25 cellular contexts compared by ENCODE assay signal in the genomic region with DNA sequence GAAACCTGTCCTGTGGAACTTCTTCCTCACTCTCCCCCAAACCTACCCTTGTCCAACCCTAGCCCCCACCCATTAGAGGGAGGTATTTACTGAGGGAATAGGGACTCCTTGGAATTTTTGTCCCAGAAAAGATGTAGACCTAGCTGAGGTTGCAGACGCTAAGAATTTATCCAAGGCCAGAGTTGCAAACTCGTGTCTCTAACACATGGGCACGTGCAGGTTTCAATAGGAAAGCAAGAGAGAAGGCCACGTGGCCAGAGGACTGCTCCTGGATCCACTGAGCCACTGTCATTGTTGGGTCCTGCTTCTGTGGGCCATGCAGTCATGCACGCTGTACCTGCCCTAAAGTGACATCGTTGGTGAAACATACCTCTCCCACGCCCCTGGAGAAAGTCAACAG.
DNase-seq lines count a peak whose midpoint lies in the region; ATAC-seq, FAIRE-seq and TF ChIP-seq lines count a peak whose summit lies in the region.
"Had no signal": no experiment of that assay in that cellular context is flagged by ENCODE, and none has a peak within 500 bp of the region (broad histone marks: within the 10 kb centered on the region; RNA-seq: fewer than 3 reads in every experiment).

No MANE protein-coding gene starts in this region.

- 23% methylated on average over 7 of the region's 7 CpGs for WGBS in HepG2 (ENCODE audit: low lambda C conversion rate)
- WGBS in right lobe of liver (ENCODE audit: insufficient coverage, low coverage, low lambda C conversion rate, missing lambda C conversion rate), result 44% methylated on average over 3 of the region's 7 CpGs
- WGBS in K562 (ENCODE audit: insufficient coverage, low coverage, missing lambda C conversion rate), result 3% methylated on average over 7 of the region's 7 CpGs

- H2AFZ ChIP-seq in HepG2 (ENCODE audit: low read length) (no peak overlapping the region), K562 (ENCODE audit: low read depth, low read length) (no peak overlapping the region)

- H4K20me1 ChIP-seq in HepG2 (ENCODE audit: insufficient read depth, low read length) (no peaks in the 10 kb centered on the region), K562 (replicated peaks; ENCODE audit: control insufficient read depth, insufficient read depth, low read length) (no peaks in the 10 kb centered on the region)
- H4K20me1 ChIP-seq: BLaER1 treated with 17β-estradiol and CSF1 and Interleukin-3, amounts not matched to agents 10 nM and 100 nM had no signal

- no peak for FAIRE-seq in HepG2 (lab: Jason Lieb, UNC)
- no peak for FAIRE-seq in K562 (lab: Jason Lieb, UNC)
- FAIRE-seq in urothelium cell line (lab: Jason Lieb, UNC), result peak; percentile 91
- FAIRE-seq: A549, GM12878, GM12892, GM18507 had no signal

- no peak overlapping the region for H3K4me2 ChIP-seq in HepG2 (ENCODE audit: low read depth, low read length)
- H3K4me2 ChIP-seq in K562 (ENCODE audit: insufficient read depth, low read length), result no peak overlapping the region
- H3K4me2 ChIP-seq: A549; BLaER1 treated with 17β-estradiol and CSF1 and Interleukin-3, amounts not matched to agents 10 nM and 100 nM had no signal

- H3K36me3 ChIP-seq in HepG2 (replicated peaks in 1 of 2; ENCODE audit: control insufficient read depth in 1 of 2, insufficient read depth in 2 of 2, low read length in 2 of 2) (no peaks in the 10 kb centered on the region), right lobe of liver (no peaks in the 10 kb centered on the region), K562 (ENCODE audit: control insufficient read depth, insufficient read depth, low read length) (no peaks in the 10 kb centered on the region)
- H3K36me3 ChIP-seq: BLaER1 treated with 17β-estradiol and CSF1 and Interleukin-3, amounts not matched to agents 10 nM and 100 nM had no signal

- H3K4me1 ChIP-seq in HepG2 (ENCODE audit: insufficient read depth, low read length), result peaks cover 16% of the 10 kb centered on the region
- no peaks in the 10 kb centered on the region for H3K4me1 ChIP-seq in right lobe of liver
- no peaks in the 10 kb centered on the region for H3K4me1 ChIP-seq in K562 (replicated peaks in 1 of 2; ENCODE audit: control insufficient read depth in 2 of 2, insufficient read depth in 2 of 2, low read length in 2 of 2)
- H3K4me1 ChIP-seq: A549, Caco-2 had no signal

- CTCF ChIA-PET in HepG2 (lab: Yijun Ruan, JAX; ENCODE audit: low intra/inter-chr PET ratio, low total read pairs) (no interaction called here), K562 (lab: Yijun Ruan, JAX; ENCODE audit: low intra/inter-chr PET ratio) (no interaction called here)
- CTCF ChIA-PET in activated CD8-positive, alpha-beta memory T cell treated with anti-CD3 and anti-CD28 coated beads, Interleukin-2, amount 10 ng/mL, durations not matched to agents 7 days and 5 days (lab: Charles Lee), result no interaction called here

- H3K9me3 ChIP-seq in HepG2 (ENCODE audit: low read length), result no peaks in the 10 kb centered on the region
- H3K9me3 ChIP-seq in right lobe of liver, result no peaks in the 10 kb centered on the region
- H3K9me3 ChIP-seq in K562 (replicated peaks; ENCODE audit: control insufficient read depth, insufficient read depth, low read depth, low read length), result no peaks in the 10 kb centered on the region

- no peaks in the 10 kb centered on the region for H3K9me1 ChIP-seq in K562 (ENCODE audit: control insufficient read depth, insufficient read depth, low read length)

- H3K27me3 Mint-ChIP-seq in activated CD8-positive, alpha-beta memory T cell treated with anti-CD3 and anti-CD28 coated beads, Interleukin-2, amount 10 ng/mL, durations not matched to agents 7 days and 5 days, result peaks cover 9% of the 10 kb centered on the region

- H3K4me3 ChIP-seq in HepG2 (replicated peaks in 1 of 3; ENCODE audit: insufficient read depth in 1 of 3, low read depth in 2 of 3, low read length in 3 of 3) (no peak overlapping the region), right lobe of liver (no peak overlapping the region), K562 (no peak overlapping the region)
- H3K4me3 ChIP-seq: A549; BLaER1 treated with 17β-estradiol and CSF1 and Interleukin-3, amounts not matched to agents 10 nM and 100 nM; GM12878 had no signal

- H3K9me3 Mint-ChIP-seq in activated CD8-positive, alpha-beta memory T cell treated with anti-CD3 and anti-CD28 coated beads, Interleukin-2, amount 10 ng/mL, durations not matched to agents 7 days and 5 days (ENCODE audit: low read depth), result no peaks in the 10 kb centered on the region

- in situ Hi-C loops in HepG2 (cut with HindIII; ENCODE audit: extremely low pct_ligation_motif_present, low pct_unique_long_range_greater_than_20kb), result no loop called here
- in situ Hi-C loops in K562 (cut with MboI), result no loop called here

- H3K27ac Mint-ChIP-seq in activated CD8-positive, alpha-beta memory T cell treated with anti-CD3 and anti-CD28 coated beads, Interleukin-2, amount 10 ng/mL, durations not matched to agents 7 days and 5 days, result no peak overlapping the region
- H3K27ac Mint-ChIP-seq: B cell; CD4-positive, alpha-beta T cell; CD8-positive, alpha-beta T cell had no signal

- H3K9ac ChIP-seq in HepG2 (ENCODE audit: insufficient read depth, low read depth, low read length) (no peak overlapping the region), K562 (ENCODE audit: insufficient read depth in 1 of 2, low read depth in 2 of 2, low read length in 2 of 2) (no peak overlapping the region)
- H3K9ac ChIP-seq: BLaER1 treated with 17β-estradiol and CSF1 and Interleukin-3, amounts not matched to agents 10 nM and 100 nM had no signal

- H3K79me2 ChIP-seq in HepG2 (ENCODE audit: insufficient read depth, low read length) (no peaks in the 10 kb centered on the region), K562 (ENCODE audit: control insufficient read depth, insufficient read depth, low read length) (no peaks in the 10 kb centered on the region)

- POLR2A ChIA-PET in HepG2 (lab: Yijun Ruan, JAX), result no interaction called here
- POLR2A ChIA-PET in K562 (lab: Yijun Ruan, JAX), result interaction anchor here (0.7 kb wide), 1 partner anchor 9 kb away, joined by 4 read pairs; no protein-coding TSS in a partner anchor

- ATAC-seq in HepG2, result no peak
- ATAC-seq in right lobe of liver, result no peak
- ATAC-seq in K562, result no peak
- ATAC-seq in activated CD8-positive, alpha-beta memory T cell treated with anti-CD3 and anti-CD28 coated beads, Interleukin-2, amount 10 ng/mL, durations not matched to agents 7 days and 5 days, result no peak
- ATAC-seq: A549; CD8-positive, alpha-beta T cell; GM12878 had no signal

- H3K36me3 Mint-ChIP-seq in activated CD8-positive, alpha-beta memory T cell treated with anti-CD3 and anti-CD28 coated beads, Interleukin-2, amount 10 ng/mL, durations not matched to agents 7 days and 5 days, result no peaks in the 10 kb centered on the region
- H3K36me3 Mint-ChIP-seq: CD8-positive, alpha-beta T cell had no signal

- no peak for DNase-seq in HepG2 (ENCODE audit: low spot score)
- no peak for DNase-seq in right lobe of liver
- no peak for DNase-seq in K562 (ENCODE audit: extremely low read depth in 1 of 4, low spot score in 3 of 4)
- no peak for DNase-seq in urothelium cell line (ENCODE audit: low spot score)
- DNase-seq in activated CD8-positive, alpha-beta memory T cell treated with anti-CD3 and anti-CD28 coated beads, Interleukin-2, amount 10 ng/mL, durations not matched to agents 7 days and 5 days, result no peak
- DNase-seq in NCI-H1930 (lab: John Stamatoyannopoulos, UW), result no peak
- DNase-seq: AML-193; Caco-2; CD4-positive, alpha-beta T cell; CD8-positive, alpha-beta T cell; DMS 273 treated with DMSO at 0.1 percent for 48 hours; DMS153; DMS53; DMS79; DND-41; EL; GDM1 had no signal

- intact Hi-C loops in HepG2 (cut with micrococcal nuclease; ENCODE audit: unreplicated experiment) (no loop called here), right lobe of liver (cut with DNase I) (no loop called here), K562 (cut with micrococcal nuclease) (no loop called here)

- H3K27ac ChIP-seq in HepG2 (ENCODE audit: extremely low read length, insufficient read depth, low read length) (no peak overlapping the region), right lobe of liver (no peak overlapping the region), K562 (ENCODE audit: extremely low read depth, low read depth, low read length) (no peak overlapping the region)
- H3K27ac ChIP-seq: 22Rv1; A549; BLaER1 treated with 17β-estradiol and CSF1 and Interleukin-3, amounts not matched to agents 10 nM and 100 nM; C4-2B had no signal

- TF ChIP-seq POLR2A in HepG2 (IDR thresholded peaks at IDR 0.05; ENCODE audit: insufficient read depth in 1 of 2, low read depth in 2 of 2, low read length in 2 of 2) (no peak), right lobe of liver (IDR thresholded peaks at IDR 0.05) (no peak), K562 (conservative IDR thresholded peaks at IDR 0.05) (no peak)

- TF ChIP-seq CTCF in HepG2 (CRISPR knock-in tag; IDR thresholded peaks at IDR 0.05) (no peak), right lobe of liver (IDR thresholded peaks at IDR 0.05) (no peak), K562 (IDR thresholded peaks at IDR 0.05 in 2 of 3, conservative IDR thresholded peaks at IDR 0.05 in 1 of 3; ENCODE audit: insufficient read depth in 2 of 3, low read depth in 1 of 3, low read length in 3 of 3) (no peak)

- BruUV-seq in HepG2 (replicated peaks; lab: Mats Ljungman, UMichigan) (no TSS peak), K562 (replicated peaks; lab: Mats Ljungman, UMichigan) (no TSS peak)

- no peak for TF ChIP-seq EP300 in HepG2 (IDR thresholded peaks at IDR 0.05; ENCODE audit: low read depth in 2 of 2, low read length in 2 of 2)
- no peak for TF ChIP-seq EP300 in HepG2 (CRISPR knock-in tag; IDR thresholded peaks at IDR 0.05; ENCODE audit: borderline replicate concordance)
- TF ChIP-seq EP300 in K562 (IDR thresholded peaks at IDR 0.05; ENCODE audit: low read length), result no peak

- H3K27me3 ChIP-seq in HepG2 (ENCODE audit: control insufficient read depth in 1 of 2, insufficient read depth in 2 of 2, low read length in 2 of 2) (peaks cover 0 to 14% of the 10 kb centered on the region in 2 experiments; a peak in 2 of 5 replicates), right lobe of liver (no peaks in the 10 kb centered on the region), K562 (ENCODE audit: control insufficient read depth in 2 of 2, insufficient read depth in 2 of 2, low read length in 2 of 2) (peaks cover 13 to 27% of the 10 kb centered on the region in 2 experiments; a peak in 4 of 5 replicates)
- H3K27me3 ChIP-seq: BLaER1 treated with 17β-estradiol and CSF1 and Interleukin-3, amounts not matched to agents 10 nM and 100 nM had no signal

- no peak for TF ChIP-seq RAD21 in HepG2 (CRISPR knock-in tag; IDR thresholded peaks at IDR 0.05)
- TF ChIP-seq RAD21 in K562 (CRISPR knock-in tag; conservative IDR thresholded peaks at IDR 0.05 in 1 of 2, IDR thresholded peaks at IDR 0.05 in 1 of 2), result no peak

- no peaks in the 10 kb centered on the region for H3K4me1 Mint-ChIP-seq in activated CD8-positive, alpha-beta memory T cell treated with anti-CD3 and anti-CD28 coated beads, Interleukin-2, amount 10 ng/mL, durations not matched to agents 7 days and 5 days
- H3K4me1 Mint-ChIP-seq: B cell had no signal

- H3K4me3 Mint-ChIP-seq in activated CD8-positive, alpha-beta memory T cell treated with anti-CD3 and anti-CD28 coated beads, Interleukin-2, amount 10 ng/mL, durations not matched to agents 7 days and 5 days, result no peak overlapping the region
- H3K4me3 Mint-ChIP-seq: B cell; CD4-positive, alpha-beta T cell; CD8-positive, alpha-beta T cell had no signal
